21 cellular contexts compared by ENCODE assay signal in genomic region chr17:17937450-17937849, GRCh38. TPM values are rescaled to one million over a fixed set of nuclear protein-coding genes. Genes with fewer than 3 reads are reported as not detected.
A peak's percentile ranks its signal among the peaks of the same experiment; 100 is the strongest.
DNase-seq lines count a peak whose midpoint lies in the region; ATAC-seq, FAIRE-seq and TF ChIP-seq lines count a peak whose summit lies in the region.
"Had no signal": no experiment of that assay in that cellular context is flagged by ENCODE, and none has a peak within 500 bp of the region (broad histone marks: within the 10 kb centered on the region; RNA-seq: fewer than 3 reads in every experiment).

No MANE protein-coding gene starts in this region.

- peak; percentile 62 for FAIRE-seq in astrocyte (lab: Jason Lieb, UNC)
- FAIRE-seq: GM12878, urothelium cell line had no signal

- peaks cover 93% of the 10 kb centered on the region for H3K79me2 ChIP-seq in GM23248 (ENCODE audit: insufficient read depth)
- H3K79me2 ChIP-seq in astrocyte (ENCODE audit: insufficient read depth, low read length): peaks cover 55% of the 10 kb centered on the region
- peaks cover 46% of the 10 kb centered on the region for H3K79me2 ChIP-seq in PC-9 (ENCODE audit: low read depth)

- H4K20me1 ChIP-seq in GM23248 (ENCODE audit: insufficient read depth) (no peaks in the 10 kb centered on the region), astrocyte (ENCODE audit: insufficient read depth, low read length) (peaks cover 21% of the 10 kb centered on the region), PC-9 (ENCODE audit: insufficient read depth) (no peaks in the 10 kb centered on the region)

- no TSS peak for BruUV-seq in PC-9 (replicated peaks; lab: Mats Ljungman, UMichigan)

- intact Hi-C loops in head of caudate nucleus (cut with DNase I): no loop called here
- intact Hi-C loops in PC-9 (cut with micrococcal nuclease; ENCODE audit: unreplicated experiment): no loop called here

- ATAC-seq in activated naive CD8-positive, alpha-beta T cell treated with anti-CD3 and anti-CD28 coated beads, Interleukin-2, amount 50 U/mL, for 24 hours: no peak
- ATAC-seq: activated CD4-positive, CD25-positive, alpha-beta regulatory T cell treated with anti-CD3 and anti-CD28 coated beads, Interleukin-2, amount 50 U/mL, for 24 hours; activated CD8-positive, alpha-beta memory T cell treated with anti-CD3 and anti-CD28 coated beads, Interleukin-2, amount 10 ng/mL, durations not matched to agents 7 days and 5 days; T-helper 17 cell had no signal

- no peaks in the 10 kb centered on the region for H3K27me3 Mint-ChIP-seq in astrocyte (ENCODE audit: low read depth, unreplicated experiment)
- no peaks in the 10 kb centered on the region for H3K27me3 Mint-ChIP-seq in activated naive CD8-positive, alpha-beta T cell treated with anti-CD3 and anti-CD28 coated beads, Interleukin-2, amount 50 U/mL, for 24 hours
- H3K27me3 Mint-ChIP-seq: activated CD8-positive, alpha-beta memory T cell treated with anti-CD3 and anti-CD28 coated beads, Interleukin-2, amount 10 ng/mL, durations not matched to agents 7 days and 5 days; T-helper 17 cell had no signal

- peaks cover 53% of the 10 kb centered on the region for H3F3A ChIP-seq in GM23248 (ENCODE audit: insufficient read depth)
- peaks cover 21% of the 10 kb centered on the region for H3F3A ChIP-seq in PC-9 (ENCODE audit: insufficient read depth, low read depth)

- no peaks in the 10 kb centered on the region for H3K36me3 ChIP-seq in GM23248 (ENCODE audit: low read depth)
- no peaks in the 10 kb centered on the region for H3K36me3 ChIP-seq in astrocyte (ENCODE audit: insufficient read depth, low read length)
- H3K36me3 ChIP-seq in PC-9 (ENCODE audit: low read depth): no peaks in the 10 kb centered on the region
- H3K36me3 ChIP-seq: heart left ventricle had no signal

- H3K4me2 ChIP-seq in GM23248 (ENCODE audit: unreplicated experiment): peak overlapping the region; percentile 70
- H3K4me2 ChIP-seq in astrocyte (ENCODE audit: low read length): peak overlapping the region; percentile 0
- H3K4me2 ChIP-seq in PC-9: no peak overlapping the region

- H3K4me1 ChIP-seq in GM23248 (ENCODE audit: insufficient read depth) (peaks cover 72% of the 10 kb centered on the region), astrocyte (ENCODE audit: insufficient read depth, low read length) (peaks cover 62% of the 10 kb centered on the region), PC-9 (replicated peaks; ENCODE audit: insufficient read depth) (peaks cover 54% of the 10 kb centered on the region)

- H3K9me2 ChIP-seq in GM23248 (ENCODE audit: insufficient read depth): no peaks in the 10 kb centered on the region
- H3K9me2 ChIP-seq in PC-9 (ENCODE audit: insufficient read depth): no peaks in the 10 kb centered on the region

- no peak overlapping the region for H3K4me3 Mint-ChIP-seq in astrocyte (ENCODE audit: unreplicated experiment)
- H3K4me3 Mint-ChIP-seq in activated naive CD8-positive, alpha-beta T cell treated with anti-CD3 and anti-CD28 coated beads, Interleukin-2, amount 50 U/mL, for 24 hours: no peak overlapping the region
- H3K4me3 Mint-ChIP-seq: activated CD8-positive, alpha-beta memory T cell treated with anti-CD3 and anti-CD28 coated beads, Interleukin-2, amount 10 ng/mL, durations not matched to agents 7 days and 5 days; T-helper 17 cell had no signal

- H3K36me3 Mint-ChIP-seq in astrocyte (ENCODE audit: low read depth, unreplicated experiment): peaks cover 2% of the 10 kb centered on the region
- no peaks in the 10 kb centered on the region for H3K36me3 Mint-ChIP-seq in activated naive CD8-positive, alpha-beta T cell treated with anti-CD3 and anti-CD28 coated beads, Interleukin-2, amount 50 U/mL, for 24 hours (ENCODE audit: low read depth)
- H3K36me3 Mint-ChIP-seq: activated CD8-positive, alpha-beta memory T cell treated with anti-CD3 and anti-CD28 coated beads, Interleukin-2, amount 10 ng/mL, durations not matched to agents 7 days and 5 days had no signal

- H3K27ac ChIP-seq in GM23248: 0 out of 2 replicates have a peak overlapping the region, but pooled peaks have one; percentile 74
- H3K27ac ChIP-seq in astrocyte (ENCODE audit: low read depth, low read length): no peak overlapping the region
- no peak overlapping the region for H3K27ac ChIP-seq in PC-9
- H3K27ac ChIP-seq: coronary artery had no signal

- WGBS in GM23248 (ENCODE audit: low coverage in 1 of 2, low lambda C conversion rate in 2 of 2, missing lambda C conversion rate in 2 of 2), 2 experiments: 93 to 100% methylated on average over 1 of the region's 1 CpG

- H3K9ac ChIP-seq in GM23248: no peak overlapping the region
- no peak overlapping the region for H3K9ac ChIP-seq in astrocyte (ENCODE audit: low read length)

- peak overlapping the region; percentile 77 for H3K27ac Mint-ChIP-seq in astrocyte (ENCODE audit: unreplicated experiment)
- no peak overlapping the region for H3K27ac Mint-ChIP-seq in activated naive CD8-positive, alpha-beta T cell treated with anti-CD3 and anti-CD28 coated beads, Interleukin-2, amount 50 U/mL, for 24 hours
- H3K27ac Mint-ChIP-seq: activated CD8-positive, alpha-beta memory T cell treated with anti-CD3 and anti-CD28 coated beads, Interleukin-2, amount 10 ng/mL, durations not matched to agents 7 days and 5 days; T-helper 17 cell had no signal

- H3K4me3 ChIP-seq in GM23248 (no peak overlapping the region), astrocyte (ENCODE audit: insufficient read depth, low read depth, low read length) (no peak overlapping the region), PC-9 (no peak overlapping the region)
- H3K4me3 ChIP-seq: coronary artery, GM12878, heart left ventricle had no signal

- H3K9me3 ChIP-seq in GM23248 (ENCODE audit: low read depth): no peaks in the 10 kb centered on the region
- H3K9me3 ChIP-seq in astrocyte (ENCODE audit: insufficient read depth, low read depth, low read length): no peaks in the 10 kb centered on the region
- H3K9me3 ChIP-seq in PC-9 (ENCODE audit: insufficient read depth, low read depth): no peaks in the 10 kb centered on the region
- H3K9me3 ChIP-seq: heart left ventricle had no signal

- DNase-seq in GM23248 (peak; percentile 41), astrocyte (ENCODE audit: low read depth) (peak; percentile 64), head of caudate nucleus (peak in 30 of 42 donors; percentile 16 to 76 (median 58)), renal cortical epithelial cell (ENCODE audit: low read depth) (peak; percentile 55), PC-9 (no peak), activated gamma-delta T cell treated with Interleukin-2 at 50 U/mL for 16 hours (no peak), AML-193 (lab: John Stamatoyannopoulos, UW) (no peak)
- DNase-seq in activated naive CD8-positive, alpha-beta T cell treated with anti-CD3 and anti-CD28 coated beads, Interleukin-2, amount 50 U/mL, for 24 hours: no peak
- DNase-seq: activated CD8-positive, alpha-beta memory T cell treated with anti-CD3 and anti-CD28 coated beads, Interleukin-2, amount 10 ng/mL, durations not matched to agents 7 days and 5 days; activated gamma-delta T cell; H7; heart left ventricle; Kasumi-1; NCI-H1436 treated with DMSO at 0.1 percent for 48 hours; SHP77; stimulated activated naive CD4-positive, alpha-beta T cell treated with Interleukin-2 at 50 U/mL for 16 hours; T-helper 17 cell had no signal

- no peak overlapping the region for H2AFZ ChIP-seq in GM23248
- H2AFZ ChIP-seq in astrocyte (ENCODE audit: low read depth, low read length): no peak overlapping the region
- H2AFZ ChIP-seq in PC-9: no peak overlapping the region

- H3K27me3 ChIP-seq in GM23248 (replicated peaks; ENCODE audit: insufficient read depth): no peaks in the 10 kb centered on the region
- H3K27me3 ChIP-seq in astrocyte (ENCODE audit: insufficient read depth, low read length): no peaks in the 10 kb centered on the region
- H3K27me3 ChIP-seq in PC-9 (ENCODE audit: insufficient read depth, low read depth): no peaks in the 10 kb centered on the region
- H3K27me3 ChIP-seq: heart left ventricle had no signal

- in situ Hi-C loops in GM23248 (cut with MboI): no loop called here

- POLR2A ChIA-PET in PC-9 (lab: Charles Lee; ENCODE audit: unreplicated experiment): no interaction called here

- no peaks in the 10 kb centered on the region for H3K9me3 Mint-ChIP-seq in astrocyte (ENCODE audit: unreplicated experiment)
- H3K9me3 Mint-ChIP-seq in activated naive CD8-positive, alpha-beta T cell treated with anti-CD3 and anti-CD28 coated beads, Interleukin-2, amount 50 U/mL, for 24 hours: no peaks in the 10 kb centered on the region

- TF ChIP-seq CTCF in astrocyte (IDR thresholded peaks at IDR 0.05; ENCODE audit: insufficient read depth, low read depth, low read length) (no peak), PC-9 (conservative IDR thresholded peaks at IDR 0.05) (no peak)

- H3K4me1 Mint-ChIP-seq in astrocyte (ENCODE audit: low read depth, unreplicated experiment): peaks cover 83% of the 10 kb centered on the region
- H3K4me1 Mint-ChIP-seq in activated naive CD8-positive, alpha-beta T cell treated with anti-CD3 and anti-CD28 coated beads, Interleukin-2, amount 50 U/mL, for 24 hours: peaks cover 31% of the 10 kb centered on the region

- CTCF ChIA-PET in PC-9 (lab: Charles Lee): no interaction called here

RNA-seq across cellular contexts. Expression of gene TOM1L2, which starts 34.8 kb away (rescaled TPM):
- total RNA-seq in GM23248 (2014; rRNA removed; shearing (Covaris generic)): 31.0 and 50.2 TPM in 2 replicates
- 25.5 and 27.3 TPM in 2 replicates for polyA plus RNA-seq in GM23248 (2016; fragmentation: Nextera tagmentation; extraction: Ambion mirVana)
- 50.3 and 54.4 TPM in 2 replicates for total RNA-seq in astrocyte
- 15.3 and 58.5 TPM in 2 replicates for total RNA-seq in renal cortical epithelial cell
- 68.5 and 71.8 TPM in 2 replicates for total RNA-seq in PC-9 (2021)

RNA-seq across cellular contexts. Expression of gene DRC3, which starts 35.2 kb away (rescaled TPM):
- 1.0 and 3.6 TPM in 2 replicates for total RNA-seq in GM23248 (2014; rRNA removed; shearing (Covaris generic))
- 2.2 and 3.2 TPM in 2 replicates for polyA plus RNA-seq in GM23248 (2016; fragmentation: Nextera tagmentation; extraction: Ambion mirVana)
- total RNA-seq in astrocyte: 0.43 and 1.1 TPM in 2 replicates
- total RNA-seq in renal cortical epithelial cell: 2.6 and 6.1 TPM in 2 replicates
- total RNA-seq in PC-9 (2021): 7.2 and 15.2 TPM in 2 replicates
- total RNA-seq: activated CD8-positive, alpha-beta memory T cell treated with anti-CD3 and anti-CD28 coated beads, Interleukin-2, amount 10 ng/mL, durations not matched to agents 7 days and 5 days; T-helper 17 cell had no signal

Comparison
In these comparisons a context has a peak if more than half of its experiments do, and no peak if none do; other contexts are left out.
1. DNase-seq: peak in GM23248 (single experiment), astrocyte (single experiment), head of caudate nucleus (30 of 42) and renal cortical epithelial cell (single experiment); none in PC-9 (0 of 2), activated gamma-delta T cell treated with Interleukin-2 at 50 U/mL for 16 hours (single experiment), AML-193 (0 of 2) and activated naive CD8-positive, alpha-beta T cell treated with anti-CD3 and anti-CD28 coated beads, Interleukin-2, amount 50 U/mL, for 24 hours (single experiment).